ENCODE assay signal across 17 cellular contexts in genomic region chr12:92696240-92696639, GRCh38. TPM values are rescaled to one million over a fixed set of nuclear protein-coding genes. Genes with fewer than 3 reads are reported as not detected.
DNase-seq lines count a peak whose midpoint lies in the region; ATAC-seq, FAIRE-seq and TF ChIP-seq lines count a peak whose summit lies in the region.
"Had no signal": no experiment of that assay in that cellular context is flagged by ENCODE, and none has a peak within 500 bp of the region (broad histone marks: within the 10 kb centered on the region; RNA-seq: fewer than 3 reads in every experiment).

No MANE protein-coding gene starts in this region.

- H3K4me3 Mint-ChIP-seq in effector memory CD8-positive, alpha-beta T cell = no peak overlapping the region
- H3K4me3 Mint-ChIP-seq: T-helper 1 cell treated with Interleukin-12 subunit alpha and Interleukin-12 subunit beta and Interleukin-4 antibody, amounts not matched to agents 30 μg/mL and 1 μg/mL, for 36 hours had no signal

- H3K27ac ChIP-seq in endothelial cell of umbilical vein (ENCODE audit: insufficient read depth, low read depth, low read length) = no peak overlapping the region
- H3K27ac ChIP-seq: HL-60, uterus had no signal

- H3K27me3 ChIP-seq in endothelial cell of umbilical vein (ENCODE audit: control insufficient read depth in 2 of 2, insufficient read depth in 2 of 2, low read length in 2 of 2) = no peaks in the 10 kb centered on the region
- H3K27me3 ChIP-seq: uterus had no signal

- CTCF ChIA-PET in endothelial cell of umbilical vein (lab: Charles Lee) = no interaction called here

- no peak overlapping the region for H3K9ac ChIP-seq in endothelial cell of umbilical vein (replicated peaks; ENCODE audit: extremely low read depth, insufficient read depth, low read length)

- no peak overlapping the region for H3K4me3 ChIP-seq in endothelial cell of umbilical vein (replicated peaks in 1 of 3; ENCODE audit: insufficient read depth in 1 of 3, low read depth in 1 of 3, low read length in 3 of 3)
- H3K4me3 ChIP-seq: uterus had no signal

- POLR2A ChIA-PET in endothelial cell of umbilical vein (lab: Charles Lee) = no interaction called here

- H3K9me1 ChIP-seq in endothelial cell of umbilical vein (replicated peaks; ENCODE audit: control insufficient read depth, extremely low read depth, insufficient read depth, low read length) = no peaks in the 10 kb centered on the region

- no peak for ATAC-seq in effector memory CD8-positive, alpha-beta T cell (replicated peaks)
- ATAC-seq in GM18861 (IDR thresholded peaks at IDR 0.05; ENCODE audit: unreplicated experiment) = no peak

- H3K27me3 Mint-ChIP-seq in effector memory CD8-positive, alpha-beta T cell = peaks cover 0 to 6% of the 10 kb centered on the region in 2 donors

- no peaks in the 10 kb centered on the region for H3K4me1 ChIP-seq in endothelial cell of umbilical vein (ENCODE audit: control insufficient read depth, extremely low read depth, insufficient read depth, low read length)
- H3K4me1 ChIP-seq: uterus had no signal

- H3K9me3 ChIP-seq in endothelial cell of umbilical vein (replicated peaks; ENCODE audit: control insufficient read depth, insufficient read depth, low read length) = no peaks in the 10 kb centered on the region
- H3K9me3 ChIP-seq: uterus had no signal

- TF ChIP-seq CTCF in endothelial cell of umbilical vein (IDR thresholded peaks at IDR 0.05; ENCODE audit: extremely low read depth in 1 of 2, insufficient read depth in 1 of 2, low read depth in 1 of 2, low read length in 2 of 2) (no peak), D721Med (IDR thresholded peaks at IDR 0.05; ENCODE audit: insufficient read depth, missing control alignments) (no peak)

- H3K9me3 Mint-ChIP-seq in effector memory CD8-positive, alpha-beta T cell = peaks cover 0 to 4% of the 10 kb centered on the region in 2 donors

- H2AFZ ChIP-seq in endothelial cell of umbilical vein (ENCODE audit: low read depth, low read length) = no peak overlapping the region

- no peak for TF ChIP-seq POLR2A in endothelial cell of umbilical vein (IDR thresholded peaks at IDR 0.05; ENCODE audit: low read depth, low read length)

- FAIRE-seq in endothelial cell of umbilical vein (lab: Jason Lieb, UNC) (no peak), D721Med (lab: Jason Lieb, UNC) (no peak)
- FAIRE-seq: colon had no signal

- H3K4me2 ChIP-seq in endothelial cell of umbilical vein (ENCODE audit: insufficient read depth, low read length) = no peak overlapping the region

- H3K4me1 Mint-ChIP-seq in effector memory CD8-positive, alpha-beta T cell (ENCODE audit: low read depth in 2 of 2) = no peaks in the 10 kb centered on the region

- DNase-seq in AML-193 (lab: John Stamatoyannopoulos, UW) = peak; percentile 37 to 62
- peak; percentile 32 for DNase-seq in MV-4-11 (lab: John Stamatoyannopoulos, UW)
- DNase-seq in endothelial cell of umbilical vein (ENCODE audit: low read depth, low spot score) = peak; percentile 59
- peak; percentile 76 for DNase-seq in myocyte (ENCODE audit: low read depth)
- DNase-seq in effector memory CD8-positive, alpha-beta T cell = no peak
- no peak for DNase-seq in D721Med (ENCODE audit: insufficient read length, low spot score)
- no peak for DNase-seq in posterior vena cava (ENCODE audit: low spot score)
- DNase-seq: activated CD4-positive, alpha-beta T cell treated with anti-CD3 and anti-CD28 coated beads, Interleukin-2, amount 50 U/mL, for 4 hours; activated gamma-delta T cell treated with Interleukin-2 at 50 U/mL for 16 hours; NCI-H1436; retina had no signal

- intact Hi-C loops in endothelial cell of umbilical vein (cut with micrococcal nuclease) = no loop called here
- intact Hi-C loops in posterior vena cava (cut with DNase I) = no loop called here

- H3K27ac Mint-ChIP-seq in effector memory CD8-positive, alpha-beta T cell = no peak overlapping the region
- H3K27ac Mint-ChIP-seq: T-helper 1 cell treated with Interleukin-12 subunit alpha and Interleukin-12 subunit beta and Interleukin-4 antibody, amounts not matched to agents 30 μg/mL and 1 μg/mL, for 36 hours had no signal

- no TSS peak for BruUV-seq in endothelial cell of umbilical vein (replicated peaks; lab: Mats Ljungman, UMichigan)

- H4K20me1 ChIP-seq in endothelial cell of umbilical vein (replicated peaks; ENCODE audit: control insufficient read depth, extremely low read depth, insufficient read depth, low read length) = no peaks in the 10 kb centered on the region

- no peaks in the 10 kb centered on the region for H3K36me3 Mint-ChIP-seq in effector memory CD8-positive, alpha-beta T cell (ENCODE audit: insufficient read depth)

- no peaks in the 10 kb centered on the region for H3K79me2 ChIP-seq in endothelial cell of umbilical vein (ENCODE audit: control insufficient read depth, insufficient read depth, low read length)

- no peaks in the 10 kb centered on the region for H3K36me3 ChIP-seq in endothelial cell of umbilical vein (ENCODE audit: control insufficient read depth in 2 of 2, extremely low read depth in 1 of 2, insufficient read depth in 2 of 2, low read length in 2 of 2)
- H3K36me3 ChIP-seq: uterus had no signal

- dilution Hi-C loops in endothelial cell of umbilical vein (cut with MboI; ENCODE audit: extremely low pct_ligation_motif_present, low sequenced_read_pairs) = no loop called here

TF ChIP-seq in endothelial cell of umbilical vein, 7 proteins besides CTCF, POLR2A, EP300 and RAD21:
- TF ChIP-seq MAX (IDR thresholded peaks at IDR 0.05; ENCODE audit: insufficient read depth, insufficient read length) = no peak
- no peak for TF ChIP-seq JUN (IDR thresholded peaks at IDR 0.05; ENCODE audit: borderline replicate concordance, insufficient read depth, insufficient read length, low read depth)
- TF ChIP-seq FOS (IDR thresholded peaks at IDR 0.05; ENCODE audit: borderline replicate concordance, insufficient read depth, low read length) = no peak
- TF ChIP-seq EZH2 (IDR thresholded peaks at IDR 0.05; ENCODE audit: borderline replicate concordance, low read depth, low read length, severe bottlenecking) = no peak
- TF ChIP-seq POLR2AphosphoS5 (IDR thresholded peaks at IDR 0.05; ENCODE audit: insufficient read depth, low read depth, low read length) = no peak
- no peak for TF ChIP-seq GATA2 (IDR thresholded peaks at IDR 0.05; ENCODE audit: insufficient read depth, insufficient read length, low read depth, low read length)
- TF ChIP-seq MYC (IDR thresholded peaks at IDR 0.05; ENCODE audit: low read depth, low read length) = no peak

RNA-seq across cellular contexts. Expression of gene PLEKHG7, which starts 6.5 kb away (rescaled TPM):
- total RNA-seq in endothelial cell of umbilical vein (not detected in 2 replicates), myocyte (0.75 and 1.5 TPM in 2 replicates), posterior vena cava (not detected)
- polyA plus RNA-seq in endothelial cell of umbilical vein = not detected in 2 replicates
- polyA plus RNA-seq in endothelial cell of umbilical vein (2011; cell fraction: cytosol; rRNA removed) = not detected in 2 replicates
- polyA plus RNA-seq in endothelial cell of umbilical vein (2011; cell fraction: nucleus; rRNA removed) = not detected in 2 replicates
- not detected in 2 replicates for polyA plus RNA-seq in endothelial cell of umbilical vein (2012)
- not detected in 2 replicates for polyA minus RNA-seq in endothelial cell of umbilical vein
- polyA minus RNA-seq in endothelial cell of umbilical vein (2011; cell fraction: cytosol; rRNA and poly(A)+ RNA removed) = not detected
- polyA minus RNA-seq in endothelial cell of umbilical vein (2011; cell fraction: nucleus; rRNA and poly(A)+ RNA removed) = not detected in 2 replicates
- polyA plus RNA-seq in myocyte (2012) = 0.34 TPM
- total RNA-seq: mesenteric fat pad had no signal

Comparison
In these comparisons a context has a peak if more than half of its experiments do, and no peak if none do; other contexts are left out.
1. DNase-seq: peak in AML-193 (2 of 2), MV-4-11 (single experiment), endothelial cell of umbilical vein (single experiment) and myocyte (single experiment); none in effector memory CD8-positive, alpha-beta T cell (0 of 3), D721Med (single experiment) and posterior vena cava (single experiment).